27 cellular contexts compared by ENCODE assay signal in genomic region chr9:133654736-133655657, GRCh38. TPM values are rescaled to one million over a fixed set of nuclear protein-coding genes. Genes with fewer than 3 reads are reported as not detected.
"Had no signal": no experiment of that assay in that cellular context is flagged by ENCODE, and none has a peak within 500 bp of the region (broad histone marks: within the 10 kb centered on the region; RNA-seq: fewer than 3 reads in every experiment).

No MANE protein-coding gene starts in this region.

- H3K4me3 Mint-ChIP-seq: activated B cell treated with CpG ODN at 0.5 μM for 24 hours; activated CD4-positive, alpha-beta T cell treated with anti-CD3 and anti-CD28 coated beads for 36 hours; activated naive CD8-positive, alpha-beta T cell treated with anti-CD3 and anti-CD28 coated beads, Interleukin-2, amount 10 ng/mL, durations not matched to agents 7 days and 5 days; activated T-cell treated with anti-CD3 and anti-CD28 coated beads, Interleukin-2, amount 50 U/mL, for 4 hours; memory B cell; natural killer cell treated with Interleukin-12 subunit alpha and Interleukin-12 subunit beta and Interleukin-15 and Interleukin-18, amount 100 ng/mL, for 72 hours; stimulated activated naive CD8-positive, alpha-beta T cell treated with anti-CD3 and anti-CD28 coated beads, Interleukin-15, Interleukin-2, amounts not matched to agents 100 ng/mL and 50 ng/mL, for 24 hours had no signal

- H3K4me1 Mint-ChIP-seq: memory B cell had no signal

- H3K36me3 ChIP-seq: heart left ventricle, thyroid gland had no signal

- H3K9me3 ChIP-seq: heart left ventricle, thyroid gland had no signal

- H3K9ac ChIP-seq: parathyroid adenoma had no signal

- ATAC-seq: activated CD4-positive, alpha-beta T cell treated with anti-CD3 and anti-CD28 coated beads for 36 hours; activated T-cell treated with anti-CD3 and anti-CD28 coated beads, Interleukin-2, amount 50 U/mL, for 4 hours; heart left ventricle; right cardiac atrium had no signal

- H2AFZ ChIP-seq: parathyroid adenoma had no signal

- H3K9me3 Mint-ChIP-seq: activated B cell treated with CpG ODN at 0.5 μM for 24 hours; activated naive CD8-positive, alpha-beta T cell treated with anti-CD3 and anti-CD28 coated beads, Interleukin-2, amount 10 ng/mL, durations not matched to agents 7 days and 5 days; activated T-cell treated with anti-CD3 and anti-CD28 coated beads, Interleukin-2, amount 50 U/mL, for 4 hours; activated T-helper 2 cell treated with anti-CD3 and anti-CD28 coated beads, Interferon-gamma antibody, Interleukin-2, Interleukin-4, amounts not matched to agents 10 μg/mL and 5 μg/mL and 100 μg/mL, durations not matched to agents 14 hours and 24 hours and 36 hours; memory B cell; natural killer cell treated with Interleukin-12 subunit alpha and Interleukin-12 subunit beta and Interleukin-15 and Interleukin-18, amount 100 ng/mL, for 72 hours; stimulated activated naive CD8-positive, alpha-beta T cell treated with anti-CD3 and anti-CD28 coated beads, Interleukin-15, Interleukin-2, amounts not matched to agents 100 ng/mL and 50 ng/mL, for 24 hours had no signal

- H3K27me3 ChIP-seq: thyroid gland had no signal

- H3K4me3 ChIP-seq: heart left ventricle, thyroid gland had no signal

- H3K4me1 ChIP-seq: parathyroid adenoma had no signal

- H3K27ac Mint-ChIP-seq: activated B cell treated with CpG ODN at 0.5 μM for 24 hours; activated CD4-positive, alpha-beta T cell treated with anti-CD3 and anti-CD28 coated beads for 36 hours; activated naive CD8-positive, alpha-beta T cell treated with anti-CD3 and anti-CD28 coated beads, Interleukin-2, amount 10 ng/mL, durations not matched to agents 7 days and 5 days; activated T-helper 2 cell treated with anti-CD3 and anti-CD28 coated beads, Interferon-gamma antibody, Interleukin-2, Interleukin-4, amounts not matched to agents 10 μg/mL and 5 μg/mL and 100 μg/mL, durations not matched to agents 14 hours and 24 hours and 36 hours; memory B cell; natural killer cell treated with Interleukin-12 subunit alpha and Interleukin-12 subunit beta and Interleukin-15 and Interleukin-18, amount 100 ng/mL, for 72 hours; stimulated activated naive CD8-positive, alpha-beta T cell treated with anti-CD3 and anti-CD28 coated beads, Interleukin-15, Interleukin-2, amounts not matched to agents 100 ng/mL and 50 ng/mL, for 24 hours had no signal

- H3K36me3 Mint-ChIP-seq: activated naive CD8-positive, alpha-beta T cell treated with anti-CD3 and anti-CD28 coated beads, Interleukin-2, amount 10 ng/mL, durations not matched to agents 7 days and 5 days; memory B cell; natural killer cell treated with Interleukin-12 subunit alpha and Interleukin-12 subunit beta and Interleukin-15 and Interleukin-18, amount 100 ng/mL, for 72 hours had no signal

- DNase-seq: activated B cell treated with CpG ODN at 0.5 μM for 24 hours; activated CD4-positive, alpha-beta T cell treated with anti-CD3 and anti-CD28 coated beads for 36 hours; activated CD4-positive, alpha-beta T cell treated with anti-CD3 and anti-CD28 coated beads, Interleukin-2, amount 50 U/mL, for 48 hours; activated CD8-positive, alpha-beta memory T cell treated with anti-CD3 and anti-CD28 coated beads, Interleukin-2, amount 50 U/mL, for 48 hours; activated naive CD4-positive, alpha-beta T cell; activated naive CD8-positive, alpha-beta T cell treated with anti-CD3 and anti-CD28 coated beads, Interleukin-2, amount 10 ng/mL, durations not matched to agents 7 days and 5 days; activated T-cell treated with anti-CD3 and anti-CD28 coated beads, Interleukin-2, amount 50 U/mL, for 4 hours; amniotic stem cell; heart left ventricle; nucleus accumbens; stimulated activated CD4-positive, alpha-beta T cell treated with anti-CD3 and anti-CD28 coated beads, Interleukin-12 subunit alpha, Interleukin-12 subunit beta, amount 100 ng/mL, for 4 hours; stimulated activated CD4-positive, alpha-beta T cell treated with anti-CD3 and anti-CD28 coated beads, Interleukin-4, amount 100 ng/mL, for 4 hours; T-helper 9 cell; thyroid gland had no signal

- H3K27ac ChIP-seq: heart left ventricle, parathyroid adenoma, thyroid gland had no signal

RNA-seq across cellular contexts. Expression of gene DBH, which starts 18.8 kb away (rescaled TPM):
- total RNA-seq: activated B cell treated with CpG ODN at 0.5 μM for 24 hours; activated CD4-positive, alpha-beta T cell treated with anti-CD3 and anti-CD28 coated beads for 36 hours; activated CD8-positive, alpha-beta memory T cell treated with anti-CD3 and anti-CD28 coated beads for 36 hours; activated naive CD8-positive, alpha-beta T cell treated with anti-CD3 and anti-CD28 coated beads, Interleukin-2, amount 10 ng/mL, durations not matched to agents 7 days and 5 days; activated T-cell treated with anti-CD3 and anti-CD28 coated beads, Interleukin-2, amount 50 U/mL, for 4 hours; activated T-helper 2 cell treated with anti-CD3 and anti-CD28 coated beads, Interferon-gamma antibody, Interleukin-2, Interleukin-4, amounts not matched to agents 10 μg/mL and 5 μg/mL and 100 μg/mL, durations not matched to agents 14 hours and 24 hours and 36 hours; chondrocyte; epithelial cell of proximal tubule; fibroblast of villous mesenchyme; natural killer cell treated with Interleukin-12 subunit alpha and Interleukin-12 subunit beta and Interleukin-15 and Interleukin-18, amount 100 ng/mL, for 72 hours; pulmonary artery endothelial cell; skeletal muscle tissue; ureter had no signal
- polyA plus RNA-seq: heart left ventricle had no signal

RNA-seq across cellular contexts. Expression of gene FAM163B, which starts 45.8 kb away (rescaled TPM):
- total RNA-seq: activated B cell treated with CpG ODN at 0.5 μM for 24 hours; activated CD4-positive, alpha-beta T cell treated with anti-CD3 and anti-CD28 coated beads for 36 hours; activated CD8-positive, alpha-beta memory T cell treated with anti-CD3 and anti-CD28 coated beads for 36 hours; activated naive CD8-positive, alpha-beta T cell treated with anti-CD3 and anti-CD28 coated beads, Interleukin-2, amount 10 ng/mL, durations not matched to agents 7 days and 5 days; activated T-cell treated with anti-CD3 and anti-CD28 coated beads, Interleukin-2, amount 50 U/mL, for 4 hours; activated T-helper 2 cell treated with anti-CD3 and anti-CD28 coated beads, Interferon-gamma antibody, Interleukin-2, Interleukin-4, amounts not matched to agents 10 μg/mL and 5 μg/mL and 100 μg/mL, durations not matched to agents 14 hours and 24 hours and 36 hours; chondrocyte; epithelial cell of proximal tubule; fibroblast of villous mesenchyme; heart left ventricle; natural killer cell treated with Interleukin-12 subunit alpha and Interleukin-12 subunit beta and Interleukin-15 and Interleukin-18, amount 100 ng/mL, for 72 hours; pulmonary artery endothelial cell; skeletal muscle tissue; thyroid gland; ureter had no signal
